8 cellular contexts compared by ENCODE assay signal in genomic region chr13:110716235-110716505, GRCh38.
DNase-seq lines count a peak whose midpoint lies in the region; ATAC-seq and TF ChIP-seq lines count a peak whose summit lies in the region.

No MANE protein-coding gene starts in this region.

- peaks cover 6% of the 10 kb centered on the region for H3K27me3 Mint-ChIP-seq in activated naive CD4-positive, alpha-beta T cell treated with anti-CD3 and anti-CD28 coated beads, Interleukin-2, amount 10 ng/mL, durations not matched to agents 7 days and 5 days

- H2AFZ ChIP-seq in parathyroid adenoma, result peak overlapping the region; percentile 75

- no peaks in the 10 kb centered on the region for H3K27me3 ChIP-seq in WERI-Rb-1 (ENCODE audit: insufficient read depth, low read depth, severe bottlenecking)
- H3K27me3 ChIP-seq in parathyroid adenoma (ENCODE audit: control insufficient read depth, insufficient read depth, low read length), result no peaks in the 10 kb centered on the region

- DNase-seq in activated naive CD4-positive, alpha-beta T cell treated with anti-CD3 and anti-CD28 coated beads, Interleukin-2, amount 10 ng/mL, durations not matched to agents 7 days and 5 days, result no peak
- DNase-seq in activated naive CD4-positive, alpha-beta T cell treated with Interleukin-2 at 50 U/mL for 16 hours, result no peak
- DNase-seq in WERI-Rb-1 (no peak), foreskin fibroblast (peak; percentile 24 to 52), KG1 (lab: John Stamatoyannopoulos, UW) (no peak), NCI-H446 treated with DMSO at 0.1 percent for 48 hours (lab: John Stamatoyannopoulos, UW) (no peak)

- H3K9ac ChIP-seq in parathyroid adenoma, result no peak overlapping the region

- peaks cover 16% of the 10 kb centered on the region for H3K36me3 Mint-ChIP-seq in activated naive CD4-positive, alpha-beta T cell treated with anti-CD3 and anti-CD28 coated beads, Interleukin-2, amount 10 ng/mL, durations not matched to agents 7 days and 5 days

- no peaks in the 10 kb centered on the region for H3K4me1 ChIP-seq in parathyroid adenoma

- peak overlapping the region; percentile 91 for H3K27ac ChIP-seq in WERI-Rb-1
- H3K27ac ChIP-seq in parathyroid adenoma, result peak overlapping the region; percentile 56

- peak overlapping the region; percentile 100 for H3K4me3 ChIP-seq in WERI-Rb-1 (ENCODE audit: low read depth, low read length)
- peak overlapping the region; percentile 59 to 89 for H3K4me3 ChIP-seq in foreskin fibroblast (ENCODE audit: low read depth in 1 of 2, low read length in 2 of 2)
- peak overlapping the region; percentile 95 for H3K4me3 ChIP-seq in parathyroid adenoma (ENCODE audit: low read depth, low read length)

- H3K4me3 Mint-ChIP-seq in activated naive CD4-positive, alpha-beta T cell treated with anti-CD3 and anti-CD28 coated beads, Interleukin-2, amount 10 ng/mL, durations not matched to agents 7 days and 5 days, result peak overlapping the region; percentile 99

- peak overlapping the region; percentile 99 for H3K27ac Mint-ChIP-seq in activated naive CD4-positive, alpha-beta T cell treated with anti-CD3 and anti-CD28 coated beads, Interleukin-2, amount 10 ng/mL, durations not matched to agents 7 days and 5 days

- peak overlapping the region; percentile 95 for H3K4me2 ChIP-seq in parathyroid adenoma (ENCODE audit: low read length)

- no peak for ATAC-seq in GM21360 (IDR thresholded peaks at IDR 0.05; ENCODE audit: unreplicated experiment)

- CTCF ChIA-PET in activated naive CD4-positive, alpha-beta T cell treated with anti-CD3 and anti-CD28 coated beads, Interleukin-2, amount 10 ng/mL, durations not matched to agents 7 days and 5 days (lab: Charles Lee), result interaction anchor here (1.2 kb wide), 1 partner anchor 33 kb away, joined by 4 read pairs; no protein-coding TSS in a partner anchor

- peaks cover 4% of the 10 kb centered on the region for H3K79me2 ChIP-seq in parathyroid adenoma

- H3K36me3 ChIP-seq in WERI-Rb-1, result peaks cover 28% of the 10 kb centered on the region
- H3K36me3 ChIP-seq in parathyroid adenoma (ENCODE audit: control insufficient read depth, insufficient read depth, low read length), result no peaks in the 10 kb centered on the region

- H3K9me3 Mint-ChIP-seq in activated naive CD4-positive, alpha-beta T cell treated with anti-CD3 and anti-CD28 coated beads, Interleukin-2, amount 10 ng/mL, durations not matched to agents 7 days and 5 days, result no peaks in the 10 kb centered on the region

- TF ChIP-seq CTCF in WERI-Rb-1 (IDR thresholded peaks at IDR 0.05; ENCODE audit: low read depth, low read length), result no peak
- no peak for TF ChIP-seq CTCF in foreskin fibroblast (IDR thresholded peaks at IDR 0.05; ENCODE audit: low read depth, low read length)
- no peak for TF ChIP-seq CTCF in parathyroid adenoma (IDR thresholded peaks at IDR 0.05)

- peaks cover 31% of the 10 kb centered on the region for H3K4me1 Mint-ChIP-seq in activated naive CD4-positive, alpha-beta T cell treated with anti-CD3 and anti-CD28 coated beads, Interleukin-2, amount 10 ng/mL, durations not matched to agents 7 days and 5 days

- H3K9me3 ChIP-seq in WERI-Rb-1 (ENCODE audit: severe bottlenecking) (no peaks in the 10 kb centered on the region), parathyroid adenoma (ENCODE audit: control insufficient read depth, low read length) (no peaks in the 10 kb centered on the region)

Comparison
In these comparisons a context has a peak if more than half of its experiments do, and no peak if none do; other contexts are left out.
1. DNase-seq: peak in foreskin fibroblast (2 of 2); none in activated naive CD4-positive, alpha-beta T cell treated with anti-CD3 and anti-CD28 coated beads, Interleukin-2, amount 10 ng/mL, durations not matched to agents 7 days and 5 days (single experiment), activated naive CD4-positive, alpha-beta T cell treated with Interleukin-2 at 50 U/mL for 16 hours (single experiment), WERI-Rb-1 (single experiment), KG1 (single experiment) and NCI-H446 treated with DMSO at 0.1 percent for 48 hours (single experiment).
2. Peak in every context shown above with its lines, with median percentiles within 50 percentile points of each other: H3K4me3 ChIP-seq.